Comparison of ENCODE assay signal across 25 cellular contexts in genomic region chr12:93306636-93307035, GRCh38.
A peak's percentile ranks its signal among the peaks of the same experiment; 100 is the strongest.
DNase-seq lines count a peak whose midpoint lies in the region; ATAC-seq, FAIRE-seq and TF ChIP-seq lines count a peak whose summit lies in the region.
"Had no signal": no experiment of that assay in that cellular context is flagged by ENCODE, and none has a peak within 500 bp of the region (broad histone marks: within the 10 kb centered on the region; RNA-seq: fewer than 3 reads in every experiment).

No MANE protein-coding gene starts in this region.

- TF ChIP-seq CTCF in HepG2 (CRISPR knock-in tag; IDR thresholded peaks at IDR 0.05) = no peak
- no peak for TF ChIP-seq CTCF in right lobe of liver (IDR thresholded peaks at IDR 0.05)
- no peak for TF ChIP-seq CTCF in GM12878 (IDR thresholded peaks at IDR 0.05 in 2 of 3, conservative IDR thresholded peaks at IDR 0.05 in 1 of 3; ENCODE audit: control insufficient read depth in 2 of 3, extremely low read depth in 1 of 3, insufficient read depth in 1 of 3, low read depth in 3 of 3, low read length in 3 of 3)

- H3K4me3 ChIP-seq in HepG2 (replicated peaks in 1 of 3; ENCODE audit: insufficient read depth in 1 of 3, low read depth in 2 of 3, low read length in 3 of 3) (no peak overlapping the region), right lobe of liver (no peak overlapping the region), GM12878 (no peak overlapping the region)
- H3K4me3 ChIP-seq: BLaER1 treated with 17β-estradiol and CSF1 and Interleukin-3, amounts not matched to agents 10 nM and 100 nM had no signal

- POLR2A ChIA-PET in HepG2 (lab: Yijun Ruan, JAX) (no interaction called here), GM12878 (lab: Charles Lee) (interaction anchor here (0.7 to 0.8 kb wide), 2 partner anchors 9 to 22 kb away, joined by 3 to 4 read pairs; no protein-coding TSS in a partner anchor)

- no peak for FAIRE-seq in HepG2 (lab: Jason Lieb, UNC)
- no peak for FAIRE-seq in GM12878 (lab: Jason Lieb, UNC)
- FAIRE-seq in urothelium cell line (lab: Jason Lieb, UNC) = no peak
- FAIRE-seq: A204.1, D721Med, G401.6, GM12892, GM18507 had no signal

- peaks cover 4% of the 10 kb centered on the region for H3K9me3 Mint-ChIP-seq in activated CD4-positive, alpha-beta T cell treated with anti-CD3 and anti-CD28 coated beads, Interleukin-2, amount 10 ng/mL, durations not matched to agents 24 days and 14 days

- H4K20me1 ChIP-seq in HepG2 (ENCODE audit: insufficient read depth, low read length) (no peaks in the 10 kb centered on the region), GM12878 (ENCODE audit: control insufficient read depth, insufficient read depth) (no peaks in the 10 kb centered on the region)
- H4K20me1 ChIP-seq: BLaER1 treated with 17β-estradiol and CSF1 and Interleukin-3, amounts not matched to agents 10 nM and 100 nM had no signal

- no peak overlapping the region for H2AFZ ChIP-seq in HepG2 (ENCODE audit: low read length)
- H2AFZ ChIP-seq in GM12878 (ENCODE audit: control insufficient read depth, low read depth, low read length) = no peak overlapping the region

- in situ Hi-C loops in HepG2 (cut with HindIII; ENCODE audit: extremely low pct_ligation_motif_present, low pct_unique_long_range_greater_than_20kb) (no loop called here), GM12878 (cut with MboI) (no loop called here)

- no peak for TF ChIP-seq RAD21 in HepG2 (CRISPR knock-in tag; IDR thresholded peaks at IDR 0.05)
- TF ChIP-seq RAD21 in GM12878 (IDR thresholded peaks at IDR 0.05; ENCODE audit: insufficient read depth, low read depth, low read length) = no peak

- ATAC-seq in HepG2 (no peak), right lobe of liver (no peak), GM12878 (no peak)
- ATAC-seq: CD8-positive, alpha-beta T cell had no signal

- intact Hi-C loops in HepG2 (cut with micrococcal nuclease; ENCODE audit: unreplicated experiment) (no loop called here), right lobe of liver (cut with DNase I) (no loop called here), GM12878 (cut with micrococcal nuclease; ENCODE audit: unreplicated experiment) (no loop called here)
- intact Hi-C loops in activated CD4-positive, alpha-beta T cell treated with anti-CD3 and anti-CD28 coated beads, Interleukin-2, amount 10 ng/mL, durations not matched to agents 24 days and 14 days (cut with micrococcal nuclease) = no loop called here

- H3K4me2 ChIP-seq in HepG2 (ENCODE audit: low read depth, low read length) (no peak overlapping the region), GM12878 (ENCODE audit: control insufficient read depth, insufficient read depth) (no peak overlapping the region)
- H3K4me2 ChIP-seq: BLaER1 treated with 17β-estradiol and CSF1 and Interleukin-3, amounts not matched to agents 10 nM and 100 nM had no signal

- H3K9ac ChIP-seq in HepG2 (ENCODE audit: insufficient read depth, low read depth, low read length) = no peak overlapping the region
- no peak overlapping the region for H3K9ac ChIP-seq in GM12878 (ENCODE audit: control insufficient read depth, insufficient read depth, low read length)
- H3K9ac ChIP-seq: BLaER1 treated with 17β-estradiol and CSF1 and Interleukin-3, amounts not matched to agents 10 nM and 100 nM had no signal

- CTCF ChIA-PET in HepG2 (lab: Yijun Ruan, JAX; ENCODE audit: low intra/inter-chr PET ratio, low total read pairs) = no interaction called here
- CTCF ChIA-PET in GM12878 (lab: Yijun Ruan, JAX) = interaction anchor here (0.9 to 1.1 kb wide), 2 partner anchors 9 to 11 kb away, joined by 3 to 4 read pairs; no protein-coding TSS in a partner anchor

- H3K4me1 Mint-ChIP-seq in activated CD4-positive, alpha-beta T cell treated with anti-CD3 and anti-CD28 coated beads, Interleukin-2, amount 10 ng/mL, durations not matched to agents 24 days and 14 days = no peaks in the 10 kb centered on the region

- TF ChIP-seq POLR2A in HepG2 (IDR thresholded peaks at IDR 0.05; ENCODE audit: insufficient read depth in 1 of 2, low read depth in 2 of 2, low read length in 2 of 2) (no peak), right lobe of liver (IDR thresholded peaks at IDR 0.05) (no peak), GM12878 (IDR thresholded peaks at IDR 0.05; ENCODE audit: low read depth, low read length) (no peak), erythroblast (IDR thresholded peaks at IDR 0.05; ENCODE audit: low read length) (no peak)

- RAD21 ChIA-PET in GM12878 (lab: Charles Lee; ENCODE audit: unreplicated experiment) = interaction anchor here (0.6 to 0.7 kb wide), 2 partner anchors 26 to 59 kb away, joined by 3 read pairs; no protein-coding TSS in a partner anchor

- H3K27me3 Mint-ChIP-seq in activated CD4-positive, alpha-beta T cell treated with anti-CD3 and anti-CD28 coated beads, Interleukin-2, amount 10 ng/mL, durations not matched to agents 24 days and 14 days = peaks cover 2% of the 10 kb centered on the region
- H3K27me3 Mint-ChIP-seq: CD4-positive, alpha-beta T cell had no signal

- H3K4me3 Mint-ChIP-seq in activated CD4-positive, alpha-beta T cell treated with anti-CD3 and anti-CD28 coated beads, Interleukin-2, amount 10 ng/mL, durations not matched to agents 24 days and 14 days = no peak overlapping the region
- H3K4me3 Mint-ChIP-seq: B cell; CD4-positive, alpha-beta T cell; CD8-positive, alpha-beta T cell had no signal

- no peak for TF ChIP-seq EP300 in HepG2 (IDR thresholded peaks at IDR 0.05; ENCODE audit: low read depth in 2 of 2, low read length in 2 of 2)
- no peak for TF ChIP-seq EP300 in HepG2 (CRISPR knock-in tag; IDR thresholded peaks at IDR 0.05; ENCODE audit: borderline replicate concordance)
- TF ChIP-seq EP300 in GM12878 (IDR thresholded peaks at IDR 0.05; ENCODE audit: borderline replicate concordance in 1 of 2, control insufficient read depth in 1 of 2, low read depth in 2 of 2, low read length in 2 of 2) = no peak

- peaks cover 21% of the 10 kb centered on the region for H3K4me1 ChIP-seq in HepG2 (ENCODE audit: insufficient read depth, low read length)
- peaks cover 0 to 12% (median 3%) of the 10 kb centered on the region in 4 donors for H3K4me1 ChIP-seq in right lobe of liver
- H3K4me1 ChIP-seq in GM12878 (ENCODE audit: control insufficient read depth, insufficient read depth, low read length) = peaks cover 4% of the 10 kb centered on the region; the same call in 1 of the 2 replicates

- SMC1A ChIA-PET in GM12878 (lab: Charles Lee; ENCODE audit: uncharacterized antibody, unreplicated experiment) = interaction anchor here (1.2 to 1.6 kb wide), 3 partner anchors 9 to 115 kb away, joined by 3 to 7 read pairs (median 4); no protein-coding TSS in a partner anchor

- no peaks in the 10 kb centered on the region for H3K36me3 Mint-ChIP-seq in activated CD4-positive, alpha-beta T cell treated with anti-CD3 and anti-CD28 coated beads, Interleukin-2, amount 10 ng/mL, durations not matched to agents 24 days and 14 days (ENCODE audit: low read depth)
- H3K36me3 Mint-ChIP-seq: CD8-positive, alpha-beta T cell had no signal

- DNase-seq in HepG2 (ENCODE audit: low spot score) = no peak
- no peak for DNase-seq in right lobe of liver
- peak; percentile 33 for DNase-seq in OCI-M1 (lab: John Stamatoyannopoulos, UW)
- DNase-seq in GM12878 (ENCODE audit: low read depth, low spot score) = no peak
- peak; percentile 22 to 27 for DNase-seq in erythroblast (lab: John Stamatoyannopoulos, UW)
- DNase-seq in urothelium cell line (ENCODE audit: low spot score) = no peak
- no peak for DNase-seq in activated CD4-positive, alpha-beta T cell treated with anti-CD3 and anti-CD28 coated beads, Interleukin-2, amount 10 ng/mL, durations not matched to agents 24 days and 14 days
- DNase-seq in AG08395 (ENCODE audit: low spot score) = no peak
- DNase-seq: 8988T; ACHN; AML-193; Caco-2; Calu3; CD4-positive, alpha-beta T cell; CD8-positive, alpha-beta T cell; DMS79 treated with DMSO at 0.1 percent for 48 hours; GF-D8 had no signal

- H3K27ac ChIP-seq in HepG2 (ENCODE audit: extremely low read length, insufficient read depth, low read length) (no peak overlapping the region), right lobe of liver (no peak overlapping the region), GM12878 (ENCODE audit: control insufficient read depth, insufficient read depth) (no peak overlapping the region)
- H3K27ac ChIP-seq: BLaER1 treated with 17β-estradiol and CSF1 and Interleukin-3, amounts not matched to agents 10 nM and 100 nM; C4-2B had no signal

- H3K36me3 ChIP-seq in HepG2 (replicated peaks in 1 of 2; ENCODE audit: control insufficient read depth in 1 of 2, insufficient read depth in 2 of 2, low read length in 2 of 2) (no peaks in the 10 kb centered on the region), right lobe of liver (no peaks in the 10 kb centered on the region), GM12878 (ENCODE audit: control insufficient read depth in 2 of 2, insufficient read depth in 2 of 2, low read length in 1 of 2) (no peaks in the 10 kb centered on the region)
- H3K36me3 ChIP-seq: BLaER1 treated with 17β-estradiol and CSF1 and Interleukin-3, amounts not matched to agents 10 nM and 100 nM had no signal

- H3K27ac Mint-ChIP-seq in activated CD4-positive, alpha-beta T cell treated with anti-CD3 and anti-CD28 coated beads, Interleukin-2, amount 10 ng/mL, durations not matched to agents 24 days and 14 days = no peak overlapping the region
- H3K27ac Mint-ChIP-seq: B cell; CD4-positive, alpha-beta T cell; CD8-positive, alpha-beta T cell had no signal

- H3K79me2 ChIP-seq in HepG2 (ENCODE audit: insufficient read depth, low read length) (no peaks in the 10 kb centered on the region), GM12878 (ENCODE audit: control insufficient read depth, insufficient read depth, low read length) (no peaks in the 10 kb centered on the region)

- H3K27me3 ChIP-seq in HepG2 (ENCODE audit: control insufficient read depth in 1 of 2, insufficient read depth in 2 of 2, low read length in 2 of 2) (no peaks in the 10 kb centered on the region), right lobe of liver (no peaks in the 10 kb centered on the region), GM12878 (replicated peaks in 1 of 2; ENCODE audit: control insufficient read depth in 2 of 2, insufficient read depth in 2 of 2, low read length in 1 of 2) (no peaks in the 10 kb centered on the region)
- H3K27me3 ChIP-seq: BLaER1 treated with 17β-estradiol and CSF1 and Interleukin-3, amounts not matched to agents 10 nM and 100 nM had no signal

- 0 out of 2 replicates have a peak, but pooled peaks cover 3% of the 10 kb centered on the region for H3K9me3 ChIP-seq in HepG2 (ENCODE audit: low read length)
- H3K9me3 ChIP-seq in right lobe of liver = no peaks in the 10 kb centered on the region
- H3K9me3 ChIP-seq in GM12878 (replicated peaks; ENCODE audit: control insufficient read depth, insufficient read depth, low read length) = peaks cover 1% of the 10 kb centered on the region; the same call in 2 of the 3 replicates

- BruUV-seq in HepG2 (replicated peaks; lab: Mats Ljungman, UMichigan) (no TSS peak), GM12878 (replicated peaks; lab: Mats Ljungman, UMichigan) (no TSS peak)

TF ChIP-seq in HepG2, 621 proteins besides CTCF, POLR2A, EP300 and RAD21:
- peak; percentile 95 for TF ChIP-seq ZNF317 (CRISPR knock-in tag; IDR thresholded peaks at IDR 0.05)
- TF ChIP-seq ZSCAN29 (CRISPR knock-in tag; conservative IDR thresholded peaks at IDR 0.05) = no peak

TF ChIP-seq in GM12878, 131 proteins besides CTCF, POLR2A, EP300 and RAD21:
- TF ChIP-seq CBX5 (IDR thresholded peaks at IDR 0.05; ENCODE audit: low read depth) (0 out of 2 replicates have a peak, but pooled peaks have one; percentile 34), CREM (IDR thresholded peaks at IDR 0.05; ENCODE audit: low read depth) (no peak)

Comparison
In these comparisons a context has a peak if more than half of its experiments do, and no peak if none do; other contexts are left out.
1. DNase-seq: peak in OCI-M1 (single experiment) and erythroblast (2 of 2); none in HepG2 (single experiment), right lobe of liver (0 of 3), GM12878 (single experiment), urothelium cell line (single experiment), activated CD4-positive, alpha-beta T cell treated with anti-CD3 and anti-CD28 coated beads, Interleukin-2, amount 10 ng/mL, durations not matched to agents 24 days and 14 days (single experiment) and AG08395 (single experiment).
2. Of the 75 proteins assayed by ChIP-seq in both HepG2 and GM12878: peak only in HepG2: none; only in GM12878: CBX5; in both: none; in neither: 74.